ENCODE assay signal across 31 cellular contexts in the genomic region with DNA sequence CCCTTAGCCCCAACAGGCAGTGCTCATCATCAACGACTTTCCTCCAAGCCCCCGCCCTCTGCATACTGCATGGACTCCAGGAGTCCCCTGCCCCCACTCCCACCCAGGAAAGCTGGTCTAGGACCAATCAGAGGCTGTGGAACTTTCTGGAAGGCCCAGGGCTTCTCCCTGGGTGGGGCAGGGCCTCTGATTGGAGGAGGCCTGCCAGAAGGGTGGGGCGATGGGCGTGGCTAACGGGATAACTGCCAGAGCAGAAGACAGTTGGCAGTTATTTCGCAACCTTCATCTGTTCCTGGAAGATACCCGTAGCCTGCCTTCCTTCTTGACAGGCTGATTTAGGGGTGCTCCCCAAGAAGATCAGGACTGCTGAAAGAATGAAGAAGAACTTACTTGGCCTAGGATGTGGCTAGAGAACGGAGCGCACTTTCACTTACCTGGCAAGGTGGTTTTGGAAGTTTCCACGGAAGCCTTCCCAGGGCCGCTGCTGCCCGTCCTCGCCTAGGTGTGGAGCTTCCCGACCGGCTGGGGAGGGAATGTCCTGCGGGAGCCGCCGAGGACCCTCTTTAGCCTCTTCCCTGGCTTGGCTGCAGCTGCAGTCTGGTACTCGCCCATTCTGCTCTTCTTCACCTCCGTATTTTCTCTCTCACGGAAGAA.
A peak's percentile ranks its signal among the peaks of the same experiment; 100 is the strongest.
DNase-seq lines count a peak whose midpoint lies in the region; ATAC-seq, FAIRE-seq and TF ChIP-seq lines count a peak whose summit lies in the region.
"Had no signal": no experiment of that assay in that cellular context is flagged by ENCODE, and none has a peak within 500 bp of the region (broad histone marks: within the 10 kb centered on the region; RNA-seq: fewer than 3 reads in every experiment).

No MANE protein-coding gene starts in this region.

- peak overlapping the region; percentile 23 for H3K27ac Mint-ChIP-seq in activated naive CD8-positive, alpha-beta T cell treated with anti-CD3 and anti-CD28 coated beads, Interleukin-2, amount 10 ng/mL, durations not matched to agents 7 days and 5 days
- no peak overlapping the region for H3K27ac Mint-ChIP-seq in activated naive CD8-positive, alpha-beta T cell treated with anti-CD3 and anti-CD28 coated beads for 36 hours
- H3K27ac Mint-ChIP-seq: activated naive CD8-positive, alpha-beta T cell treated with anti-CD3 and anti-CD28 coated beads, Interleukin-2, amount 50 U/mL, for 24 hours; activated T-cell treated with anti-CD3 and anti-CD28 coated beads, Interleukin-2, amount 50 U/mL, for 24 hours; CD8-positive, alpha-beta T cell; H9; IgD-negative memory B cell had no signal

- H3K4me1 ChIP-seq in right cardiac atrium (ENCODE audit: control insufficient read depth, insufficient read depth, low read length), result no peaks in the 10 kb centered on the region
- no peaks in the 10 kb centered on the region for H3K4me1 ChIP-seq in uterus
- H3K4me1 ChIP-seq: upper lobe of left lung had no signal

- peaks cover 1% of the 10 kb centered on the region for H3K4me1 Mint-ChIP-seq in activated naive CD8-positive, alpha-beta T cell treated with anti-CD3 and anti-CD28 coated beads, Interleukin-2, amount 10 ng/mL, durations not matched to agents 7 days and 5 days
- H3K4me1 Mint-ChIP-seq in activated naive CD8-positive, alpha-beta T cell treated with anti-CD3 and anti-CD28 coated beads for 36 hours, result no peaks in the 10 kb centered on the region
- H3K4me1 Mint-ChIP-seq: activated naive CD8-positive, alpha-beta T cell treated with anti-CD3 and anti-CD28 coated beads, Interleukin-2, amount 50 U/mL, for 24 hours; H9; stimulated activated naive B cell treated with anti-CD40 and anti-IgM and Interleukin-4, amounts not matched to agents 10 μg/mL and 1 μg/mL and 100 μg/mL, for 72 hours had no signal

- POLR2A ChIA-PET in activated naive CD8-positive, alpha-beta T cell treated with anti-CD3 and anti-CD28 coated beads, Interleukin-2, amount 10 ng/mL, durations not matched to agents 7 days and 5 days (lab: Charles Lee), result no interaction called here

- intact Hi-C loops in right cardiac atrium (cut with DNase I) (no loop called here), uterus (cut with DNase I; ENCODE audit: low total_unique reads) (no loop called here)

- H3K9me3 Mint-ChIP-seq in activated naive CD8-positive, alpha-beta T cell treated with anti-CD3 and anti-CD28 coated beads, Interleukin-2, amount 10 ng/mL, durations not matched to agents 7 days and 5 days, result peaks cover 3% of the 10 kb centered on the region
- no peaks in the 10 kb centered on the region for H3K9me3 Mint-ChIP-seq in activated naive CD8-positive, alpha-beta T cell treated with anti-CD3 and anti-CD28 coated beads for 36 hours
- H3K9me3 Mint-ChIP-seq: activated naive CD8-positive, alpha-beta T cell treated with anti-CD3 and anti-CD28 coated beads, Interleukin-2, amount 50 U/mL, for 24 hours; activated T-cell treated with anti-CD3 and anti-CD28 coated beads, Interleukin-2, amount 50 U/mL, for 24 hours; CD8-positive, alpha-beta T cell; H9; IgD-negative memory B cell had no signal

- no peaks in the 10 kb centered on the region for H3K36me3 ChIP-seq in uterus
- H3K36me3 ChIP-seq: pancreas, upper lobe of left lung had no signal

- H3K36me3 Mint-ChIP-seq in activated naive CD8-positive, alpha-beta T cell treated with anti-CD3 and anti-CD28 coated beads, Interleukin-2, amount 10 ng/mL, durations not matched to agents 7 days and 5 days, result peaks cover 3% of the 10 kb centered on the region
- no peaks in the 10 kb centered on the region for H3K36me3 Mint-ChIP-seq in activated naive CD8-positive, alpha-beta T cell treated with anti-CD3 and anti-CD28 coated beads for 36 hours
- H3K36me3 Mint-ChIP-seq: CD8-positive, alpha-beta T cell; IgD-negative memory B cell; stimulated activated naive B cell treated with anti-CD40 and anti-IgM and Interleukin-4, amounts not matched to agents 10 μg/mL and 1 μg/mL and 100 μg/mL, for 72 hours had no signal

- H3K27ac ChIP-seq in right cardiac atrium (ENCODE audit: low read length) (no peak overlapping the region), uterus (no peak overlapping the region)
- H3K27ac ChIP-seq: coronary artery, pancreas, skin epidermis, upper lobe of left lung had no signal

- H3K27me3 Mint-ChIP-seq in activated naive CD8-positive, alpha-beta T cell treated with anti-CD3 and anti-CD28 coated beads, Interleukin-2, amount 10 ng/mL, durations not matched to agents 7 days and 5 days, result peaks cover 10% of the 10 kb centered on the region
- H3K27me3 Mint-ChIP-seq in activated naive CD8-positive, alpha-beta T cell treated with anti-CD3 and anti-CD28 coated beads for 36 hours, result no peaks in the 10 kb centered on the region
- H3K27me3 Mint-ChIP-seq: activated naive CD8-positive, alpha-beta T cell treated with anti-CD3 and anti-CD28 coated beads, Interleukin-2, amount 50 U/mL, for 24 hours; activated T-cell treated with anti-CD3 and anti-CD28 coated beads, Interleukin-2, amount 50 U/mL, for 24 hours; stimulated activated naive B cell treated with anti-CD40 and anti-IgM and Interleukin-4, amounts not matched to agents 10 μg/mL and 1 μg/mL and 100 μg/mL, for 72 hours had no signal

- H3K4me3 Mint-ChIP-seq in activated naive CD8-positive, alpha-beta T cell treated with anti-CD3 and anti-CD28 coated beads, Interleukin-2, amount 10 ng/mL, durations not matched to agents 7 days and 5 days, result no peak overlapping the region
- no peak overlapping the region for H3K4me3 Mint-ChIP-seq in activated naive CD8-positive, alpha-beta T cell treated with anti-CD3 and anti-CD28 coated beads for 36 hours
- H3K4me3 Mint-ChIP-seq: activated naive CD8-positive, alpha-beta T cell treated with anti-CD3 and anti-CD28 coated beads, Interleukin-2, amount 50 U/mL, for 24 hours; activated T-cell treated with anti-CD3 and anti-CD28 coated beads, Interleukin-2, amount 50 U/mL, for 24 hours; CD8-positive, alpha-beta T cell; H9; IgD-negative memory B cell; stimulated activated naive B cell treated with anti-CD40 and anti-IgM and Interleukin-4, amounts not matched to agents 10 μg/mL and 1 μg/mL and 100 μg/mL, for 72 hours had no signal

- H3K27me3 ChIP-seq in right cardiac atrium (ENCODE audit: control insufficient read depth, insufficient read depth), result no peaks in the 10 kb centered on the region
- H3K27me3 ChIP-seq in uterus, result no peaks in the 10 kb centered on the region
- H3K27me3 ChIP-seq: pancreas, upper lobe of left lung had no signal

- no peak for DNase-seq in activated naive CD8-positive, alpha-beta T cell treated with anti-CD3 and anti-CD28 coated beads, Interleukin-2, amount 10 ng/mL, durations not matched to agents 7 days and 5 days
- DNase-seq in activated naive CD8-positive, alpha-beta T cell treated with anti-CD3 and anti-CD28 coated beads for 36 hours, result no peak
- peak; percentile 78 for DNase-seq in MV-4-11 (lab: John Stamatoyannopoulos, UW)
- DNase-seq in erythroblast (lab: John Stamatoyannopoulos, UW), result peak; percentile 33 to 46
- DNase-seq in NCI-H2029 treated with DMSO at 0.1 percent for 48 hours (lab: John Stamatoyannopoulos, UW), result no peak
- no peak for DNase-seq in HTR-8/SVneo (ENCODE audit: insufficient read length, low spot score)
- DNase-seq in right cardiac atrium, result no peak
- DNase-seq in uterus, result no peak
- DNase-seq: activated gamma-delta T cell treated with Interleukin-2 at 50 U/mL for 16 hours; activated naive CD8-positive, alpha-beta T cell treated with anti-CD3 and anti-CD28 coated beads, Interleukin-2, amount 50 U/mL, for 24 hours; activated T-cell treated with anti-CD3 and anti-CD28 coated beads, Interleukin-2, amount 50 U/mL, for 24 hours; CD8-positive, alpha-beta T cell; effector CD8-positive, alpha-beta T cell; EL; glutamatergic neuron; H9; left ventricle myocardium superior; mesendoderm; NCI-H1436 treated with DMSO at 0.1 percent for 48 hours; NCI-H2107; NCI-H345; pancreas; SHP77 treated with DMSO at 0.1 percent for 48 hours; stimulated activated naive B cell treated with anti-CD40 and anti-IgM and Interleukin-4, amounts not matched to agents 10 μg/mL and 1 μg/mL and 100 μg/mL, for 72 hours; T-helper 2 cell had no signal

- TF ChIP-seq POLR2A in erythroblast (IDR thresholded peaks at IDR 0.05; ENCODE audit: low read length) (no peak), uterus (IDR thresholded peaks at IDR 0.05) (no peak)

- no peak for TF ChIP-seq CTCF in uterus (IDR thresholded peaks at IDR 0.05)

- FAIRE-seq in HTR-8/SVneo (lab: Jason Lieb, UNC), result no peak
- FAIRE-seq: keratinocyte, pancreas had no signal

- no peak for ATAC-seq in activated naive CD8-positive, alpha-beta T cell treated with anti-CD3 and anti-CD28 coated beads, Interleukin-2, amount 10 ng/mL, durations not matched to agents 7 days and 5 days (ENCODE audit: low read depth)
- no peak for ATAC-seq in right cardiac atrium
- ATAC-seq: activated naive CD8-positive, alpha-beta T cell treated with anti-CD3 and anti-CD28 coated beads, Interleukin-2, amount 50 U/mL, for 24 hours; CD8-positive, alpha-beta T cell; left ventricle myocardium superior; Panc1; pancreas; stimulated activated naive B cell treated with anti-CD40 and anti-IgM and Interleukin-4, amounts not matched to agents 10 μg/mL and 1 μg/mL and 100 μg/mL, for 72 hours had no signal

- 92% methylated on average over 21 of the region's 21 CpGs for WGBS in right cardiac atrium

- H3K9me3 ChIP-seq in right cardiac atrium (ENCODE audit: control insufficient read depth, low read length), result no peaks in the 10 kb centered on the region
- H3K9me3 ChIP-seq in uterus, result no peaks in the 10 kb centered on the region
- H3K9me3 ChIP-seq: pancreas, upper lobe of left lung had no signal

- no peak overlapping the region for H3K4me3 ChIP-seq in right cardiac atrium (ENCODE audit: low read length)
- no peak overlapping the region for H3K4me3 ChIP-seq in uterus
- H3K4me3 ChIP-seq: coronary artery, pancreas, skin epidermis, upper lobe of left lung had no signal

Comparison
In these comparisons a context has a peak if more than half of its experiments do, and no peak if none do; other contexts are left out.
1. DNase-seq: peak in MV-4-11 (single experiment) and erythroblast (2 of 2); none in activated naive CD8-positive, alpha-beta T cell treated with anti-CD3 and anti-CD28 coated beads, Interleukin-2, amount 10 ng/mL, durations not matched to agents 7 days and 5 days (single experiment), activated naive CD8-positive, alpha-beta T cell treated with anti-CD3 and anti-CD28 coated beads for 36 hours (single experiment), NCI-H2029 treated with DMSO at 0.1 percent for 48 hours (single experiment), HTR-8/SVneo (single experiment), right cardiac atrium (0 of 3) and uterus (0 of 2).